17 cellular contexts compared by ENCODE assay signal in the genomic region with DNA sequence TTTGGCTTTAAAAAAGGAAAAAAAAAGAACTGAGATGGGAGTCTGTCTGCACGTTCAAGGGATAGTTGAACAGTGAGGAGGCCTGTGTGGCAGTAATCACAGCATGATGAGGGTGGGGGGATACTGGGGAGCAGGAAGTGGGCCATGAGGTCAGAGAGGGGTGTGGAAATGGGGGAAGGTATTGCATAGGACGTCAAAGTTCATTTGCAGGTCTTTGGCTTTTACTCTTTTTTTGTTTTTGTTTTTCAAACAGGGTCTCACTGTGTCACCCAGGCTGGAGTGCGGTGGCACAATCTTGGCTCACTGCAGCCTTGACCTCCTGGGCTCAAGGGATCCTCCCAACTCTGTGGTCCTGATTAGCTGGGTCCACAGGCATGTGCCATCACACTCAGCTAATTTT.
"Had no signal": no experiment of that assay in that cellular context is flagged by ENCODE, and none has a peak within 500 bp of the region (broad histone marks: within the 10 kb centered on the region; RNA-seq: fewer than 3 reads in every experiment).

No MANE protein-coding gene starts in this region.

- H3K27ac ChIP-seq: epithelial cell of prostate, gastrocnemius medialis, neural progenitor cell, pancreas, SK-N-MC, thyroid gland, uterus had no signal

- ATAC-seq: gastrocnemius medialis, left ventricle myocardium superior, pancreas had no signal

- H3K27me3 ChIP-seq: adrenal gland, gastrocnemius medialis, neural progenitor cell, pancreas, thyroid gland, uterus had no signal

- H3K36me3 ChIP-seq: gastrocnemius medialis, neural progenitor cell, pancreas, thyroid gland, uterus had no signal

- H3K9me3 Mint-ChIP-seq: neural progenitor cell had no signal

- H3K27ac Mint-ChIP-seq: neural progenitor cell had no signal

- H3K36me3 Mint-ChIP-seq: neural progenitor cell had no signal

- H3K4me2 ChIP-seq: neural progenitor cell had no signal

- H3K4me1 ChIP-seq: gastrocnemius medialis, neural progenitor cell, pancreas, thyroid gland, uterus had no signal

- H3K9me3 ChIP-seq: adrenal gland, gastrocnemius medialis, pancreas, thyroid gland, uterus had no signal

- H3K4me1 Mint-ChIP-seq: neural progenitor cell had no signal

- DNase-seq: activated CD4-positive, alpha-beta T cell treated with anti-CD3 and anti-CD28 coated beads, Interleukin-2, amount 50 U/mL, for 48 hours; activated CD4-positive, CD25-positive, alpha-beta regulatory T cell; activated CD8-positive, alpha-beta memory T cell treated with anti-CD3 and anti-CD28 coated beads, Interleukin-2, amount 50 U/mL, for 4 hours; activated effector memory CD4-positive, alpha-beta T cell treated with Interleukin-2 at 50 U/mL for 16 hours; cortex of kidney; effector CD8-positive, alpha-beta T cell; gastrocnemius medialis; left ventricle myocardium superior; mesenchymal stem cell; pancreas; stimulated activated CD4-positive, alpha-beta T cell treated with anti-CD3 and anti-CD28 coated beads, Interleukin-4, amount 100 ng/mL, for 4 hours; thyroid gland; uterus had no signal

- H2AFZ ChIP-seq: neural progenitor cell had no signal

- H3K4me3 Mint-ChIP-seq: neural progenitor cell had no signal

- H3K4me3 ChIP-seq: adrenal gland, gastrocnemius medialis, neural progenitor cell, pancreas, SK-N-MC, thyroid gland, uterus had no signal
